In genomic region chr12:100651108-100651507, GRCh38 we compare ENCODE assay signal across 21 cellular contexts.
DNase-seq lines count a peak whose midpoint lies in the region; ATAC-seq and TF ChIP-seq lines count a peak whose summit lies in the region.
"Had no signal": no experiment of that assay in that cellular context is flagged by ENCODE, and none has a peak within 500 bp of the region (broad histone marks: within the 10 kb centered on the region; RNA-seq: fewer than 3 reads in every experiment).

No MANE protein-coding gene starts in this region.

- TF ChIP-seq CTCF in SK-N-SH (IDR thresholded peaks at IDR 0.05), result peak; percentile 37
- TF ChIP-seq CTCF in OCI-LY1 (IDR thresholded peaks at IDR 0.05; ENCODE audit: low read length), result peak; percentile 19; the same call in 1 of the 2 replicates
- TF ChIP-seq CTCF in epithelial cell of proximal tubule (conservative IDR thresholded peaks at IDR 0.05; ENCODE audit: low read depth, low read length), result peak; percentile 59
- peak; percentile 31 for TF ChIP-seq CTCF in smooth muscle cell (IDR thresholded peaks at IDR 0.05; ENCODE audit: borderline replicate concordance, insufficient read depth, poor library complexity, severe bottlenecking)

- TF ChIP-seq EP300 in SK-N-SH (IDR thresholded peaks at IDR 0.05; ENCODE audit: borderline replicate concordance in 1 of 2, low read depth in 1 of 2, low read length in 1 of 2), result no peak

- no peak overlapping the region for H3K4me2 ChIP-seq in SK-N-SH
- no peak overlapping the region for H3K4me2 ChIP-seq in OCI-LY1 (ENCODE audit: low read length)
- no peak overlapping the region for H3K4me2 ChIP-seq in smooth muscle cell

- H3K79me2 ChIP-seq in SK-N-SH (ENCODE audit: insufficient read depth) (no peaks in the 10 kb centered on the region), OCI-LY1 (ENCODE audit: insufficient read depth, low read length) (no peaks in the 10 kb centered on the region), smooth muscle cell (ENCODE audit: low read depth) (no peaks in the 10 kb centered on the region)

- no peak overlapping the region for H2AFZ ChIP-seq in SK-N-SH (ENCODE audit: low read depth)
- H2AFZ ChIP-seq in OCI-LY1 (ENCODE audit: low read length), result no peak overlapping the region
- no peak overlapping the region for H2AFZ ChIP-seq in smooth muscle cell (ENCODE audit: low read depth)

- H3K4me3 ChIP-seq in SK-N-SH (ENCODE audit: low read depth in 2 of 2, low read length in 1 of 2) (no peak overlapping the region), OCI-LY1 (ENCODE audit: low read depth, low read length, poor library complexity, severe bottlenecking) (no peak overlapping the region), epithelial cell of proximal tubule (ENCODE audit: low read depth, low read length) (no peak overlapping the region), smooth muscle cell (no peak overlapping the region)
- H3K4me3 ChIP-seq: adrenal gland, heart right ventricle, sigmoid colon had no signal

- H3K9ac ChIP-seq in SK-N-SH, result no peak overlapping the region
- no peak overlapping the region for H3K9ac ChIP-seq in OCI-LY1 (ENCODE audit: low read length)
- no peak overlapping the region for H3K9ac ChIP-seq in smooth muscle cell (ENCODE audit: low read depth)

- DNase-seq in SK-N-SH (no peak), epithelial cell of proximal tubule (ENCODE audit: low read depth) (no peak), smooth muscle cell (lab: John Stamatoyannopoulos, UW; ENCODE audit: unreplicated experiment) (no peak), EL (no peak), NCI-H2196 (lab: John Stamatoyannopoulos, UW; ENCODE audit: unreplicated experiment) (no peak)
- DNase-seq in stimulated activated CD4-positive, alpha-beta T cell treated with anti-CD3 and anti-CD28 coated beads, Interleukin-4, amount 100 ng/mL, for 4 hours, result no peak
- DNase-seq: adrenal gland; CD8-positive, alpha-beta T cell; cerebellar nuclear complex; GDM1; heart right ventricle; kidney; NCI-H2029; NCI-H524; occipital lobe; sigmoid colon; stimulated activated CD4-positive, alpha-beta T cell treated with anti-CD3 and anti-CD28 coated beads, Interleukin-2, amount 100 ng/mL, for 48 hours; T-cell had no signal

- CTCF ChIA-PET in SK-N-SH (lab: Yijun Ruan, JAX), result interaction anchor here (1.3 to 1.4 kb wide), 2 partner anchors 266 to 424 kb away, joined by 3 read pairs; no protein-coding TSS in a partner anchor

- no peak for ATAC-seq in SK-N-SH treated with all-trans-retinoic acid at 6 μM for 48 hours
- ATAC-seq: CD8-positive, alpha-beta T cell; heart right ventricle; T-cell had no signal

- no peaks in the 10 kb centered on the region for H3F3A ChIP-seq in SK-N-SH (replicated peaks; ENCODE audit: insufficient read depth)
- H3F3A ChIP-seq in OCI-LY1 (ENCODE audit: insufficient read depth, low read length), result no peaks in the 10 kb centered on the region
- no peaks in the 10 kb centered on the region for H3F3A ChIP-seq in smooth muscle cell (ENCODE audit: low read depth)

- TF ChIP-seq RAD21 in SK-N-SH (IDR thresholded peaks at IDR 0.05; ENCODE audit: low read length), result no peak

- H3K27ac ChIP-seq in SK-N-SH (ENCODE audit: low read depth in 2 of 2, low read length in 1 of 2) (no peak overlapping the region), OCI-LY1 (ENCODE audit: low read depth, low read length, poor library complexity, severe bottlenecking) (no peak overlapping the region), smooth muscle cell (ENCODE audit: low read depth) (no peak overlapping the region)
- H3K27ac ChIP-seq: adrenal gland, epithelial cell of prostate, heart right ventricle, sigmoid colon had no signal

- no peaks in the 10 kb centered on the region; a peak in 1 of 4 replicates for H3K4me1 ChIP-seq in SK-N-SH (ENCODE audit: control insufficient read depth in 1 of 2, insufficient read depth in 2 of 2, low read depth in 1 of 2, low read length in 1 of 2)
- no peaks in the 10 kb centered on the region for H3K4me1 ChIP-seq in OCI-LY1 (ENCODE audit: insufficient read depth, low read length, severe bottlenecking)
- peaks cover 3% of the 10 kb centered on the region for H3K4me1 ChIP-seq in smooth muscle cell (ENCODE audit: low read depth)
- H3K4me1 ChIP-seq: adrenal gland, heart right ventricle, sigmoid colon had no signal

- no peaks in the 10 kb centered on the region for H3K27me3 ChIP-seq in SK-N-SH (ENCODE audit: insufficient read depth)
- H3K27me3 ChIP-seq in OCI-LY1 (ENCODE audit: insufficient read depth, low read length), result no peaks in the 10 kb centered on the region
- no peaks in the 10 kb centered on the region for H3K27me3 ChIP-seq in smooth muscle cell (ENCODE audit: low read depth)
- H3K27me3 ChIP-seq: adrenal gland, heart right ventricle, sigmoid colon had no signal

- H3K9me2 ChIP-seq in SK-N-SH (no peaks in the 10 kb centered on the region), OCI-LY1 (ENCODE audit: low read depth, low read length) (no peaks in the 10 kb centered on the region)

- H3K9me3 ChIP-seq in SK-N-SH (no peaks in the 10 kb centered on the region), OCI-LY1 (ENCODE audit: low read length) (no peaks in the 10 kb centered on the region), smooth muscle cell (replicated peaks; ENCODE audit: low read depth) (no peaks in the 10 kb centered on the region)
- H3K9me3 ChIP-seq: adrenal gland, heart right ventricle, sigmoid colon had no signal

- no peaks in the 10 kb centered on the region for H4K20me1 ChIP-seq in SK-N-SH (ENCODE audit: insufficient read depth)
- no peaks in the 10 kb centered on the region for H4K20me1 ChIP-seq in OCI-LY1 (ENCODE audit: insufficient read depth, low read length)
- no peaks in the 10 kb centered on the region for H4K20me1 ChIP-seq in smooth muscle cell (ENCODE audit: low read depth)

- H3K36me3 ChIP-seq in SK-N-SH (replicated peaks in 1 of 2; ENCODE audit: control insufficient read depth in 1 of 2, insufficient read depth in 2 of 2, low read length in 1 of 2) (no peaks in the 10 kb centered on the region), OCI-LY1 (ENCODE audit: insufficient read depth, low read length) (no peaks in the 10 kb centered on the region), smooth muscle cell (ENCODE audit: low read depth) (no peaks in the 10 kb centered on the region)
- H3K36me3 ChIP-seq: adrenal gland, heart right ventricle, sigmoid colon had no signal

- WGBS in SK-N-SH (ENCODE audit: low lambda C conversion rate), result 53% methylated on average over 3 of the region's 3 CpGs
- 79% methylated on average over 3 of the region's 3 CpGs for WGBS in smooth muscle cell (ENCODE audit: low lambda C conversion rate)

- POLR2A ChIA-PET in SK-N-SH (lab: Yijun Ruan, JAX), result no interaction called here

TF ChIP-seq in SK-N-SH, 30 proteins besides CTCF, POLR2A, EP300 and RAD21:
- no peak for TF ChIP-seq CHD2 (IDR thresholded peaks at IDR 0.05; ENCODE audit: low read length, partially characterized antibody)
- TF ChIP-seq JUND (IDR thresholded peaks at IDR 0.05), result no peak
- TF ChIP-seq NFIC (IDR thresholded peaks at IDR 0.05; ENCODE audit: borderline replicate concordance), result no peak
- no peak for TF ChIP-seq SMC3 (IDR thresholded peaks at IDR 0.05; ENCODE audit: low read depth, low read length)
- no peak for TF ChIP-seq TCF12 (IDR thresholded peaks at IDR 0.05)
- no peak for TF ChIP-seq MEF2A (IDR thresholded peaks at IDR 0.05; ENCODE audit: borderline replicate concordance, low read depth)
- no peak for TF ChIP-seq RXRA (IDR thresholded peaks at IDR 0.05; ENCODE audit: borderline replicate concordance, low read depth)

TF ChIP-seq in SK-N-SH treated with all-trans-retinoic acid at 6 μM for 48 hours, 23 proteins besides CTCF, POLR2A, EP300 and RAD21 (continues in another document):
- TF ChIP-seq, protein P1, sequence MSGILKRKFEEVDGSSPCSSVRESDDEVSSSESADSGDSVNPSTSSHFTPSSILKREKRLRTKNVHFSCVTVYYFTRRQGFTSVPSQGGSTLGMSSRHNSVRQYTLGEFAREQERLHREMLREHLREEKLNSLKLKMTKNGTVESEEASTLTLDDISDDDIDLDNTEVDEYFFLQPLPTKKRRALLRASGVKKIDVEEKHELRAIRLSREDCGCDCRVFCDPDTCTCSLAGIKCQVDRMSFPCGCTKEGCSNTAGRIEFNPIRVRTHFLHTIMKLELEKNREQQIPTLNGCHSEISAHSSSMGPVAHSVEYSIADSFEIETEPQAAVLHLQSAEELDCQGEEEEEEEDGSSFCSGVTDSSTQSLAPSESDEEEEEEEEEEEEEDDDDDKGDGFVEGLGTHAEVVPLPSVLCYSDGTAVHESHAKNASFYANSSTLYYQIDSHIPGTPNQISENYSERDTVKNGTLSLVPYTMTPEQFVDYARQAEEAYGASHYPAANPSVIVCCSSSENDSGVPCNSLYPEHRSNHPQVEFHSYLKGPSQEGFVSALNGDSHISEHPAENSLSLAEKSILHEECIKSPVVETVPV (CRISPR knock-in tag; IDR thresholded peaks at IDR 0.05), result no peak
- TF ChIP-seq RARB (CRISPR knock-in tag; IDR thresholded peaks at IDR 0.05) (no peak), ZFP3 (CRISPR knock-in tag; IDR thresholded peaks at IDR 0.05) (no peak), ZNF565 (CRISPR knock-in tag; conservative IDR thresholded peaks at IDR 0.05; ENCODE audit: low read depth) (no peak), ZC3H10 (CRISPR knock-in tag; IDR thresholded peaks at IDR 0.05) (no peak), PPARA (CRISPR knock-in tag; IDR thresholded peaks at IDR 0.05; ENCODE audit: borderline replicate concordance) (no peak), ZNF70 (CRISPR knock-in tag; IDR thresholded peaks at IDR 0.05) (no peak)
- TF ChIP-seq, protein P2, sequence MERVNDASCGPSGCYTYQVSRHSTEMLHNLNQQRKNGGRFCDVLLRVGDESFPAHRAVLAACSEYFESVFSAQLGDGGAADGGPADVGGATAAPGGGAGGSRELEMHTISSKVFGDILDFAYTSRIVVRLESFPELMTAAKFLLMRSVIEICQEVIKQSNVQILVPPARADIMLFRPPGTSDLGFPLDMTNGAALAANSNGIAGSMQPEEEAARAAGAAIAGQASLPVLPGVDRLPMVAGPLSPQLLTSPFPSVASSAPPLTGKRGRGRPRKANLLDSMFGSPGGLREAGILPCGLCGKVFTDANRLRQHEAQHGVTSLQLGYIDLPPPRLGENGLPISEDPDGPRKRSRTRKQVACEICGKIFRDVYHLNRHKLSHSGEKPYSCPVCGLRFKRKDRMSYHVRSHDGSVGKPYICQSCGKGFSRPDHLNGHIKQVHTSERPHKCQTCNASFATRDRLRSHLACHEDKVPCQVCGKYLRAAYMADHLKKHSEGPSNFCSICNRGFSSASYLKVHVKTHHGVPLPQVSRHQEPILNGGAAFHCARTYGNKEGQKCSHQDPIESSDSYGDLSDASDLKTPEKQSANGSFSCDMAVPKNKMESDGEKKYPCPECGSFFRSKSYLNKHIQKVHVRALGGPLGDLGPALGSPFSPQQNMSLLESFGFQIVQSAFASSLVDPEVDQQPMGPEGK (CRISPR knock-in tag; IDR thresholded peaks at IDR 0.05; ENCODE audit: borderline replicate concordance), result no peak
